ENCODE assay signal across 8 cellular contexts in the genomic region with DNA sequence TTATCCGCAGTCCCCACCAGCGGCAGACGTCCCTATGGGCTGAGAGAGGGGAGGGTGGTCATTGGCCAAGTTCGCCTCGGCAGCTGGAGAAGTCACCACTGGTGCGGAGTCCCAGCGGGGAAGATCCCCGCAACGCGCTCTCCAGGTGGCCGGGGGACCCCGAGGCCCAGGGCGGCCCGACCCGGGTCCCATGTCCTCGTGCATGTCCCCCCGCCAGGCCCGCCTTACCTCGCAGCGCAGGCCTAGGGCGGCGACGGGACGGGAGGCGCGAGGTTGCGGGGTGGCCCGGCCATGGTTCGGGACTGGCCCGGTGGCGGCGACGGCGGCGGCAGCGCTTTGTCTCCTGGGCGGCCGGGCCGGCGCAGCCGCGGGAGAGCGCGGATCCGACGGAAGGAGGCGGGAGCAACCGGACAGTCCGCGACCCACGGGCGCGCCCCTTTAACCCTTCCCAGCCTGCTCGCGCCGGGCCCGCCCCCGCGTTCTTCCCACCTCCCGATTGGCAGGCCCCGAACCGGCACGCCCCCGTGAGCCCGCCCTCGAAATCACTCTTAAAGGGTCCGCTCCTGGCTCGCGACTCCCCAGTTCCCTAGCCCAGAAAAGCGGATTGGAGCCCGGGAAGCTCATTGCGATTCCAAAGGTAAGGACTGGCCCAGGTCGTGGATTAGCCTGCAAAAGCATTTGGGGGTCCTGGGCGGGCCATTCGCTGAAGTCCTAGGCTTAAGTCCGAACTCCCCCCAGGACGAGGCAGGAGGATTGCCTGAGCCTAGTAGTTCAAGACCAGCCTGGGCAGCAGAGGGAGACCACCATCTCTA. TPM values are rescaled to one million over a fixed set of nuclear protein-coding genes. Genes with fewer than 3 reads are reported as not detected.
DNase-seq lines count a peak whose midpoint lies in the region; TF ChIP-seq lines count a peak whose summit lies in the region.

A gene with protein sequence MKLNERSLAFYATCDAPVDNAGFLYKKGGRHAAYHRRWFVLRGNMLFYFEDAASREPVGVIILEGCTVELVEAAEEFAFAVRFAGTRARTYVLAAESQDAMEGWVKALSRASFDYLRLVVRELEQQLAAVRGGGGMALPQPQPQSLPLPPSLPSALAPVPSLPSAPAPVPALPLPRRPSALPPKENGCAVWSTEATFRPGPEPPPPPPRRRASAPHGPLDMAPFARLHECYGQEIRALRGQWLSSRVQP (minus strand): TSS at position 412 of the 812 bp plus-strand sequence. CDS start 5,668 bp downstream, outside the sequence.

- no peaks in the 10 kb centered on the region for H3K36me3 ChIP-seq in CD8-positive, alpha-beta memory T cell (ENCODE audit: insufficient read depth, low read length)
- peaks cover 21% of the 10 kb centered on the region for H3K36me3 ChIP-seq in NT2/D1 (ENCODE audit: insufficient read depth, insufficient read length, low read length)

- H3K36me3 Mint-ChIP-seq in CD8-positive, alpha-beta memory T cell: peaks cover 0 to under 1% (median 0%) of the 10 kb centered on the region in 3 donors

- H3K4me3 Mint-ChIP-seq in CD8-positive, alpha-beta memory T cell: peak within 1 kb of the TSS; percentile 83 to 94 (median 85)

- no peak for TF ChIP-seq CTCF in GM20000 (IDR thresholded peaks at IDR 0.05; ENCODE audit: extremely low read depth, missing control alignments)

- H3K9me3 ChIP-seq in CD8-positive, alpha-beta memory T cell (ENCODE audit: low read length): no peaks in the 10 kb centered on the region
- H3K9me3 ChIP-seq in NT2/D1 (ENCODE audit: insufficient read depth, low read length): no peaks in the 10 kb centered on the region

- H3K27ac ChIP-seq in CD8-positive, alpha-beta memory T cell (ENCODE audit: low read depth, low read length): peak within 1 kb of the TSS; percentile 51

- H3K4me1 ChIP-seq in CD8-positive, alpha-beta memory T cell (ENCODE audit: insufficient read depth, low read length): peaks cover 20% of the 10 kb centered on the region
- peaks cover 5% of the 10 kb centered on the region for H3K4me1 ChIP-seq in NT2/D1 (ENCODE audit: insufficient read depth, insufficient read length)

- H3K9me3 Mint-ChIP-seq in CD8-positive, alpha-beta memory T cell: no peaks in the 10 kb centered on the region

- POLR2A ChIA-PET in CD8-positive, alpha-beta memory T cell (lab: Charles Lee): interaction anchor here (1.1 kb wide), 1 partner anchor 35 kb away, joined by 4 read pairs; no protein-coding TSS in a partner anchor

- H3K27ac Mint-ChIP-seq in CD8-positive, alpha-beta memory T cell: peak within 1 kb of the TSS in 7 of 8 donors; percentile 32 to 75 (median 50)

- H3K4me3 ChIP-seq in CD8-positive, alpha-beta memory T cell (ENCODE audit: low read length): peak within 1 kb of the TSS; percentile 57
- H3K4me3 ChIP-seq in NT2/D1 (ENCODE audit: insufficient read length, low read depth): peak within 1 kb of the TSS; percentile 90

- CTCF ChIA-PET in CD8-positive, alpha-beta memory T cell (lab: Charles Lee): interaction anchor here (1.5 to 1.9 kb wide), 5 partner anchors 28 to 83 kb away, joined by 5 to 8 read pairs (median 5); no protein-coding TSS in a partner anchor

- H3K27me3 ChIP-seq in CD8-positive, alpha-beta memory T cell (ENCODE audit: insufficient read depth, low read length, poor library complexity, severe bottlenecking): no peaks in the 10 kb centered on the region
- H3K27me3 ChIP-seq in NT2/D1 (ENCODE audit: insufficient read depth, insufficient read length): peaks cover 7% of the 10 kb centered on the region

- peak within 1 kb of the TSS; percentile 92 for H3K9ac ChIP-seq in NT2/D1 (ENCODE audit: insufficient read length, low read depth)

- H3K4me1 Mint-ChIP-seq in CD8-positive, alpha-beta memory T cell: peaks cover 21 to 34% (median 31%) of the 10 kb centered on the region in 3 donors

- no peaks in the 10 kb centered on the region for H3K27me3 Mint-ChIP-seq in CD8-positive, alpha-beta memory T cell

- peak; percentile 60 to 78 (median 66) for DNase-seq in CD8-positive, alpha-beta memory T cell
- DNase-seq in GM20000 (ENCODE audit: low spot score) (peak; percentile 96), HS-5 (ENCODE audit: low read depth) (peak; percentile 31), NT2/D1 (ENCODE audit: low read depth, low spot score) (peak; percentile 74), activated T-cell treated with anti-CD3 and anti-CD28 coated beads for 1 hour (ENCODE audit: low read depth) (peak; percentile 67), epidermal melanocyte (ENCODE audit: insufficient read length, low spot score) (peak; percentile 98), middle frontal gyrus (ENCODE audit: extremely low spot score, low spot score) (peak; percentile 75)
- peak; percentile 57 to 60 for DNase-seq in stimulated activated CD8-positive, alpha-beta memory T cell treated with anti-CD3 and anti-CD28 coated beads, Interleukin-15, amount 100 ng/mL, for 4 hours (ENCODE audit: low read depth in 2 of 2)

RNA-seq across cellular contexts. Expression of the gene that starts here (rescaled TPM):
- 1 to 10 TPM; 3.8 to 3.9 TPM for total RNA-seq in CD8-positive, alpha-beta memory T cell
- 1.8 TPM for polyA plus RNA-seq in CD8-positive, alpha-beta memory T cell

Comparison
In these comparisons a context has a peak if more than half of its experiments do, and no peak if none do; other contexts are left out.
1. Peak in every context shown above with its lines: DNase-seq, H3K4me3 ChIP-seq and H3K27ac ChIP-seq.
2. DNase-seq: peak in every context shown above with its lines; median percentile 98 in epidermal melanocyte; 96 in GM20000; 75 in middle frontal gyrus; 74 in NT2/D1; 67 in activated T-cell treated with anti-CD3 and anti-CD28 coated beads for 1 hour; 66 in CD8-positive, alpha-beta memory T cell; 58 in stimulated activated CD8-positive, alpha-beta memory T cell treated with anti-CD3 and anti-CD28 coated beads, Interleukin-15, amount 100 ng/mL, for 4 hours; 31 in HS-5.